In genomic region chr14:21099596-21099985, GRCh38 we compare ENCODE assay signal across 9 cellular contexts. TPM values are rescaled to one million over a fixed set of nuclear protein-coding genes. Genes with fewer than 3 reads are reported as not detected.
DNase-seq lines count a peak whose midpoint lies in the region; ATAC-seq and TF ChIP-seq lines count a peak whose summit lies in the region.
"Had no signal": no experiment of that assay in that cellular context is flagged by ENCODE, and none has a peak within 500 bp of the region (broad histone marks: within the 10 kb centered on the region; RNA-seq: fewer than 3 reads in every experiment).

No MANE protein-coding gene starts in this region.

- H3K79me2 ChIP-seq in neural cell (replicated peaks; ENCODE audit: insufficient read depth, low read length), result peaks cover 31% of the 10 kb centered on the region

- H3K27me3 ChIP-seq in neural cell (ENCODE audit: insufficient read depth, low read depth, low read length), result no peaks in the 10 kb centered on the region

- TF ChIP-seq RAD21 in neural cell (conservative IDR thresholded peaks at IDR 0.05), result no peak

- peak overlapping the region; percentile 87 for H3K9ac ChIP-seq in neural cell (ENCODE audit: low read length)

- H3K4me2 ChIP-seq in neural cell (ENCODE audit: low read length), result peak overlapping the region; percentile 22

- TF ChIP-seq EP300 in neural cell (conservative IDR thresholded peaks at IDR 0.05; ENCODE audit: poor library complexity, severe bottlenecking), result no peak

- H3K9me3 ChIP-seq in neural cell (ENCODE audit: low read length), result no peaks in the 10 kb centered on the region

- peak overlapping the region; percentile 93 for H3K27ac ChIP-seq in cingulate gyrus (ENCODE audit: low read depth, low read length)
- peak overlapping the region; percentile 87 for H3K27ac ChIP-seq in neural cell (ENCODE audit: low read length)

- peaks cover 6% of the 10 kb centered on the region for H3F3A ChIP-seq in neural cell (ENCODE audit: insufficient read depth, low read length, poor library complexity, severe bottlenecking)

- no peaks in the 10 kb centered on the region for H3K9me2 ChIP-seq in neural cell (ENCODE audit: insufficient read depth, low read length)

- peak overlapping the region; percentile 76; the same call in 1 of the 2 replicates for H3K4me3 ChIP-seq in AG10803 (ENCODE audit: low read length)
- peak overlapping the region; percentile 70 for H3K4me3 ChIP-seq in neural cell (ENCODE audit: low read length)

- no peak for ATAC-seq in HG03565 (IDR thresholded peaks at IDR 0.05; ENCODE audit: unreplicated experiment)
- no peak for ATAC-seq in GM21515 (IDR thresholded peaks at IDR 0.05; ENCODE audit: unreplicated experiment)

- H2AFZ ChIP-seq in neural cell (ENCODE audit: low read depth, low read length), result no peak overlapping the region

- no peaks in the 10 kb centered on the region for H4K20me1 ChIP-seq in neural cell (ENCODE audit: insufficient read depth)

- DNase-seq in AG10803 (ENCODE audit: low read depth) (no peak), HuH-7 (ENCODE audit: low spot score) (peak; percentile 3), NCI-H187 treated with DMSO at 0.1 percent for 48 hours (lab: John Stamatoyannopoulos, UW) (no peak), GM13976 (ENCODE audit: low spot score) (no peak)
- DNase-seq: NCI-H2171 had no signal

- TF ChIP-seq CTCF in AG10803 (conservative IDR thresholded peaks at IDR 0.05; ENCODE audit: low read length) (no peak), neural cell (IDR thresholded peaks at IDR 0.05; ENCODE audit: poor library complexity, severe bottlenecking) (no peak), GM13976 (IDR thresholded peaks at IDR 0.05; ENCODE audit: borderline replicate concordance, control extremely low read depth, extremely low read depth, insufficient read depth, missing control alignments) (no peak)

- no peaks in the 10 kb centered on the region for H3K36me3 ChIP-seq in neural cell (ENCODE audit: insufficient read depth, low read length)

- in situ Hi-C loops in GM13976 (cut with MboI; ENCODE audit: low sequenced_read_pairs, unreplicated experiment), result loop anchor here (10.0 kb wide), 1 partner anchor 85 kb away; no protein-coding TSS in a partner anchor

TF ChIP-seq in neural cell, 6 proteins besides CTCF, POLR2A, EP300 and RAD21:
- TF ChIP-seq REST (IDR thresholded peaks at IDR 0.05; ENCODE audit: borderline replicate concordance), result no peak
- no peak for TF ChIP-seq EZH2 (IDR thresholded peaks at IDR 0.05; ENCODE audit: borderline replicate concordance, insufficient read depth, low read length, poor library complexity, severe bottlenecking)
- no peak for TF ChIP-seq POLR2AphosphoS5 (IDR thresholded peaks at IDR 0.05)
- TF ChIP-seq SMC3 (conservative IDR thresholded peaks at IDR 0.05; ENCODE audit: poor library complexity), result no peak
- TF ChIP-seq TAF1 (IDR thresholded peaks at IDR 0.05; ENCODE audit: low read depth), result no peak
- no peak for TF ChIP-seq MXI1 (conservative IDR thresholded peaks at IDR 0.05; ENCODE audit: poor library complexity, severe bottlenecking)

RNA-seq across cellular contexts. Expression of gene ZNF219, which starts 1.1 kb away (rescaled TPM):
- polyA plus RNA-seq in neural cell, result 40.6 and 51.2 TPM in 2 replicates
- polyA minus RNA-seq in neural cell, result 38.7 and 39.8 TPM in 2 replicates

RNA-seq across cellular contexts. Expression of gene TMEM253, which starts 1.3 kb away (rescaled TPM):
- polyA plus RNA-seq in neural cell, result 0.26 TPM in 1 of 2 replicates, not detected in the other
- polyA minus RNA-seq in neural cell, result not detected in 2 replicates

RNA-seq across cellular contexts. Expression of gene ARHGEF40, which starts 29.5 kb away (rescaled TPM):
- 28.9 and 32.4 TPM in 2 replicates for polyA plus RNA-seq in neural cell
- 23.9 and 30.2 TPM in 2 replicates for polyA minus RNA-seq in neural cell

RNA-seq across cellular contexts. Expression of gene RNASE8, which starts 42.0 kb away (rescaled TPM):
- not detected in 2 replicates for polyA plus RNA-seq in neural cell
- not detected in 2 replicates for polyA minus RNA-seq in neural cell

RNA-seq across cellular contexts. Expression of gene OR5AU1, which starts 56.3 kb away (rescaled TPM):
- not detected in 2 replicates for polyA plus RNA-seq in neural cell
- not detected in 2 replicates for polyA minus RNA-seq in neural cell
